8 cellular contexts compared by ENCODE assay signal in the genomic region with DNA sequence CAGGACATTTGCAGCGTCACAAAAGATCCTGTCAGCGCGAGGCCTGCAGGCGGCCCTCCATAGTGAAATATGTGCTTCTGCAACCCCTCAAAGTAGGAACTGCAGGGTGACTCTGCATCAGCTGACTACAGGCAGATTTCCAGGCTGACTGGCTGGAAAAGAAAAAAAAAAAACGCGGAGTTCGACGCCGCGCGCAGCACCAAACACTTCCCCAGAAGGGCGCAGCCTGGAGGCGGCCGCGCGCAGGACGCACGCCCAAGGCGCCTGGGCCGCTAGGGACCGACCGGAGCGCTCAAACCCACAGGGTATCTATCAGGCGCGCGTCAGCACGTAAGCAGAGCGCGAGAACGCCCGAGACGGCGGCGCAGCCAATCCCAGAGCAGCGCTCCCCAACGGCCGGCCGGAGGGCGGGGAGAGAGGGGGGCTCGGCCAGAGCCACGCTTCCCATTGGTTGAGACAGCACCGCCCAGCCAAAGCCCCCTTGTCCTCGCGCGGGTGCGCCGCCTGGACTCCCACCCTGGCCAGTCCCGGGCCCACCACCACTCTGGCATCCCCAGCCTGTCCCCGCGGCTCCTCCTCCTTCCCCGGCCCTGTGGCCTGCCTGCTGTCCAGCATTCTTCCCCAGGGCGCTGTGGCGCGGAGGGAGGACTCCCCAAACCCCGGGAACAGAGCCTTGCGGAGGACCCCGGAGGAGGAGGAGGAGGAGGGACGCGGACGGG. TPM values are rescaled to one million over a fixed set of nuclear protein-coding genes. Genes with fewer than 3 reads are reported as not detected.
DNase-seq lines count a peak whose midpoint lies in the region; ATAC-seq, FAIRE-seq and TF ChIP-seq lines count a peak whose summit lies in the region.

No MANE protein-coding gene starts in this region.

- DNase-seq in NCI-H1105 treated with DMSO at 0.1 percent for 48 hours (lab: John Stamatoyannopoulos, UW) = peak; percentile 99
- peak; percentile 96 for DNase-seq in SKM-1 treated with dmso at 0.1 percent for 144 hours (lab: John Stamatoyannopoulos, UW; ENCODE audit: unreplicated experiment)
- DNase-seq in activated naive CD8-positive, alpha-beta T cell treated with anti-CD3 and anti-CD28 coated beads, Interleukin-2, amount 50 U/mL, for 16 hours (ENCODE audit: low read depth, low spot score) = peak; percentile 83
- DNase-seq in Right ventricle myocardium superior = peak; percentile 97
- peak; percentile 93 to 98 (median 95) for DNase-seq in pancreas
- peak; percentile 92 to 98 for DNase-seq in tibial artery

- peak overlapping the region; percentile 58 to 74 (median 63) for H3K4me3 ChIP-seq in pancreas
- peak overlapping the region; percentile 80 to 89 for H3K4me3 ChIP-seq in tibial artery

- ATAC-seq in HG02642 (IDR thresholded peaks at IDR 0.05; ENCODE audit: poor library complexity, unreplicated experiment) = peak; percentile 97
- ATAC-seq in Right ventricle myocardium superior (ENCODE audit: poor library complexity) = peak; percentile 98
- peak; percentile 96 to 99 (median 98) for ATAC-seq in pancreas

- WGBS in pancreas, 2 donors = 0 to 1% methylated on average over 52 to 60 of the region's 60 CpGs

- intact Hi-C loops in Right ventricle myocardium superior (cut with DNase I) = no loop called here
- intact Hi-C loops in pancreas (cut with DNase I) = no loop called here
- intact Hi-C loops in tibial artery (cut with DNase I; ENCODE audit: low total_unique reads) = no loop called here

- TF ChIP-seq CTCF in GM12872 (IDR thresholded peaks at IDR 0.05; ENCODE audit: insufficient read depth, low read depth, low read length) = peak; percentile 64
- peak; percentile 28 to 59 (median 38) for TF ChIP-seq CTCF in pancreas (IDR thresholded peaks at IDR 0.05)
- peak; percentile 34 to 62 for TF ChIP-seq CTCF in tibial artery (IDR thresholded peaks at IDR 0.05)

- H3K9me3 ChIP-seq in pancreas = no peaks in the 10 kb centered on the region
- no peaks in the 10 kb centered on the region for H3K9me3 ChIP-seq in tibial artery

- H3K27ac ChIP-seq in pancreas (peak overlapping the region; percentile 77 to 96 (median 88)), tibial artery (peak overlapping the region; percentile 90 to 99)

- H3K27me3 ChIP-seq in pancreas = no peaks in the 10 kb centered on the region
- peaks cover 0 to 28% of the 10 kb centered on the region in 2 donors for H3K27me3 ChIP-seq in tibial artery

- H3K4me1 ChIP-seq in pancreas = peaks cover 0 to 4% (median 4%) of the 10 kb centered on the region in 3 donors
- peaks cover 3 to 17% (median 12%) of the 10 kb centered on the region in 4 donors for H3K4me1 ChIP-seq in tibial artery

- no peaks in the 10 kb centered on the region for H3K36me3 ChIP-seq in pancreas
- H3K36me3 ChIP-seq in tibial artery = no peaks in the 10 kb centered on the region

- FAIRE-seq in pancreas (lab: Jason Lieb, UNC) = no peak

RNA-seq across cellular contexts. Expression of gene BDH1, which starts 1.0 kb away (rescaled TPM):
- total RNA-seq in Right ventricle myocardium superior (57.9 TPM), pancreas (10 to 100 TPM in 2 of 6 donors, 1 to 10 TPM in 4; 2.1 to 11.9 (median 6.7) TPM)
- 10 to 100 TPM in 1 of 2 donors, 1 to 10 TPM in 1; 9.2 to 20.8 TPM for polyA plus RNA-seq in pancreas

Comparison
In these comparisons a context has a peak if more than half of its experiments do, and no peak if none do; other contexts are left out.
1. Peak in every context shown above with its lines: DNase-seq, ATAC-seq, H3K4me3 ChIP-seq and H3K27ac ChIP-seq.